24 cellular contexts compared by ENCODE assay signal in genomic region chr1:24783713-24784112, GRCh38. TPM values are rescaled to one million over a fixed set of nuclear protein-coding genes. Genes with fewer than 3 reads are reported as not detected.
DNase-seq lines count a peak whose midpoint lies in the region; ATAC-seq, FAIRE-seq and TF ChIP-seq lines count a peak whose summit lies in the region.
"Had no signal": no experiment of that assay in that cellular context is flagged by ENCODE, and none has a peak within 500 bp of the region (broad histone marks: within the 10 kb centered on the region; RNA-seq: fewer than 3 reads in every experiment).

No MANE protein-coding gene starts in this region.

- TF ChIP-seq CTCF in kidney (IDR thresholded peaks at IDR 0.05; ENCODE audit: borderline replicate concordance, extremely low read depth, insufficient read depth) (no peak), nephron (IDR thresholded peaks at IDR 0.05; ENCODE audit: unreplicated experiment in 3 of 3) (no peak)

- no peaks in the 10 kb centered on the region for H3K9me3 ChIP-seq in GM23248 (ENCODE audit: low read depth)
- no peaks in the 10 kb centered on the region for H3K9me3 ChIP-seq in SK-N-MC (ENCODE audit: low read depth, low read length)
- H3K9me3 ChIP-seq in kidney (ENCODE audit: control insufficient read depth in 1 of 2, low read length in 2 of 2): no peaks in the 10 kb centered on the region
- no peaks in the 10 kb centered on the region for H3K9me3 ChIP-seq in T-helper 17 cell (ENCODE audit: control insufficient read depth, low read length, poor library complexity, severe bottlenecking)
- H3K9me3 ChIP-seq: BLaER1, SJSA1 had no signal

- peaks cover 27% of the 10 kb centered on the region for H3K36me3 ChIP-seq in GM23248 (ENCODE audit: low read depth)
- H3K36me3 ChIP-seq in SK-N-MC (ENCODE audit: insufficient read depth, low read length): peaks cover 23% of the 10 kb centered on the region
- H3K36me3 ChIP-seq in kidney (ENCODE audit: control insufficient read depth in 1 of 2, insufficient read depth in 2 of 2, low read length in 2 of 2): no peaks in the 10 kb centered on the region

- H3K4me3 ChIP-seq in GM23248 (no peak overlapping the region), SK-N-MC (no peak overlapping the region), kidney (ENCODE audit: low read length in 2 of 2) (no peak overlapping the region)
- H3K4me3 ChIP-seq: BLaER1, SJSA1 had no signal

- H3K27me3 ChIP-seq in GM23248 (replicated peaks; ENCODE audit: insufficient read depth): no peaks in the 10 kb centered on the region
- H3K27me3 ChIP-seq: BLaER1, SJSA1 had no signal

- peaks cover 87% of the 10 kb centered on the region for H3F3A ChIP-seq in GM23248 (ENCODE audit: insufficient read depth)

- no peaks in the 10 kb centered on the region for H3K9me3 Mint-ChIP-seq in nephron
- H3K9me3 Mint-ChIP-seq: CD4-positive, CD25-positive, alpha-beta regulatory T cell; H9 had no signal

- H3K27ac ChIP-seq in GM23248 (peak overlapping the region; percentile 24), SK-N-MC (peak overlapping the region; percentile 62), kidney (ENCODE audit: low read depth in 2 of 2, low read length in 2 of 2) (peak overlapping the region; percentile 36 to 63)
- H3K27ac ChIP-seq: BLaER1, SJSA1 had no signal

- H3K4me2 ChIP-seq in GM23248 (ENCODE audit: unreplicated experiment): no peak overlapping the region
- H3K4me2 ChIP-seq: BLaER1 had no signal

- H3K4me1 ChIP-seq in GM23248 (ENCODE audit: insufficient read depth) (peaks cover 54% of the 10 kb centered on the region), kidney (ENCODE audit: control insufficient read depth in 1 of 2, insufficient read depth in 1 of 2, low read depth in 1 of 2, low read length in 2 of 2) (peaks cover 3 to 5% of the 10 kb centered on the region in 2 donors)
- H3K4me1 ChIP-seq: BLaER1 had no signal

- 97 to 100% methylated on average over 1 of the region's 1 CpG for WGBS in GM23248 (ENCODE audit: low coverage in 1 of 2, low lambda C conversion rate in 2 of 2, missing lambda C conversion rate in 2 of 2), 2 experiments

- H3K79me2 ChIP-seq in GM23248 (ENCODE audit: insufficient read depth): peaks cover 100% of the 10 kb centered on the region

- H3K36me3 Mint-ChIP-seq in nephron (ENCODE audit: low read depth): peaks cover 29% of the 10 kb centered on the region
- peaks cover 5% of the 10 kb centered on the region for H3K36me3 Mint-ChIP-seq in T-helper 17 cell (ENCODE audit: low read depth)
- H3K36me3 Mint-ChIP-seq: CD4-positive, CD25-positive, alpha-beta regulatory T cell had no signal

- H3K27ac Mint-ChIP-seq in nephron: peak overlapping the region in 2 of 3 experiments; percentile 71 to 83
- no peak overlapping the region for H3K27ac Mint-ChIP-seq in T-helper 17 cell
- H3K27ac Mint-ChIP-seq: CD4-positive, CD25-positive, alpha-beta regulatory T cell had no signal

- no peak overlapping the region for H3K9ac ChIP-seq in GM23248
- H3K9ac ChIP-seq in SK-N-MC (ENCODE audit: insufficient read length): no peak overlapping the region
- no peak overlapping the region for H3K9ac ChIP-seq in kidney (ENCODE audit: low read length in 2 of 2)
- H3K9ac ChIP-seq: BLaER1 had no signal

- DNase-seq in GM23248: no peak
- DNase-seq in SK-N-MC (ENCODE audit: low read depth, low spot score): no peak
- no peak for DNase-seq in kidney
- no peak for DNase-seq in activated gamma-delta T cell treated with Interleukin-2 at 50 U/mL for 16 hours
- DNase-seq in NCI-H524 (lab: John Stamatoyannopoulos, UW): no peak
- DNase-seq in T-helper 17 cell: no peak
- no peak for DNase-seq in activated CD4-positive, CD25-positive, alpha-beta regulatory T cell treated with anti-CD3 and anti-CD28 coated beads, Interleukin-2, amount 50 U/mL, for 72 hours
- DNase-seq: CD4-positive, CD25-positive, alpha-beta regulatory T cell; DMS153; DND-41; H9; NCI-H1092; NCI-H146; NCI-H1930; NCI-H2107; NCI-H446; NCI-H526; NK-92 treated with Interleukin-12 subunit alpha and Interleukin-12 subunit beta, amount 100 ng/mL, for 24 hours; Right ventricle myocardium superior; RPMI8226 had no signal

- H3K4me3 Mint-ChIP-seq in nephron (no peak overlapping the region), T-helper 17 cell (no peak overlapping the region)
- H3K4me3 Mint-ChIP-seq: CD4-positive, CD25-positive, alpha-beta regulatory T cell; H9 had no signal

- H3K4me1 Mint-ChIP-seq in nephron (peaks cover 12% of the 10 kb centered on the region), T-helper 17 cell (peaks cover 2% of the 10 kb centered on the region)
- H3K4me1 Mint-ChIP-seq: CD4-positive, CD25-positive, alpha-beta regulatory T cell had no signal

- intact Hi-C loops in kidney (cut with DNase I): no loop called here

- H4K20me1 ChIP-seq in GM23248 (ENCODE audit: insufficient read depth): peaks cover 70% of the 10 kb centered on the region

- H3K9me2 ChIP-seq in GM23248 (ENCODE audit: insufficient read depth): no peaks in the 10 kb centered on the region

- no peaks in the 10 kb centered on the region for H3K27me3 Mint-ChIP-seq in nephron (ENCODE audit: low read depth)
- peaks cover 7% of the 10 kb centered on the region for H3K27me3 Mint-ChIP-seq in T-helper 17 cell

- no peak for ATAC-seq in T-helper 17 cell

- no peak overlapping the region for H2AFZ ChIP-seq in GM23248

- in situ Hi-C loops in GM23248 (cut with MboI): no loop called here

- FAIRE-seq in kidney (lab: Jason Lieb, UNC): no peak
- FAIRE-seq: GM12892 had no signal

RNA-seq across cellular contexts. Expression of gene CLIC4, which starts 38.5 kb away (rescaled TPM):
- total RNA-seq in GM23248 (2014; rRNA removed; shearing (Covaris generic)): 1,589 and 1,665 TPM in 2 replicates
- polyA plus RNA-seq in GM23248 (2016; fragmentation: Nextera tagmentation; extraction: Ambion mirVana) (1,380 and 1,381 TPM in 2 replicates), kidney (ENCODE audit: insufficient read depth, low read depth, low replicate concordance) (72.7 TPM)
- total RNA-seq in kidney (315 TPM), T-helper 17 cell (1 to 10 TPM; 3.9 to 9.9 TPM)

Comparison
In these comparisons a context has a peak if more than half of its experiments do, and no peak if none do; other contexts are left out.
1. RNA of gene CLIC4, which starts 38.5 kb away (total RNA-seq): 1,589 to 1,665 TPM in GM23248 and 315 TPM in kidney (single experiment); 3.9 to 9.9 TPM in T-helper 17 cell; every median in the first group is over 10 times any median in the second.
2. Peak in every context shown above with its lines, with median percentiles within 50 percentile points of each other: H3K27ac ChIP-seq.